ENCODE assay signal across 10 cellular contexts in genomic region chr10:44628921-44629320, GRCh38.
DNase-seq lines count a peak whose midpoint lies in the region; ATAC-seq and TF ChIP-seq lines count a peak whose summit lies in the region.
"Had no signal": no experiment of that assay in that cellular context is flagged by ENCODE, and none has a peak within 500 bp of the region (broad histone marks: within the 10 kb centered on the region; RNA-seq: fewer than 3 reads in every experiment).

No MANE protein-coding gene starts in this region.

- POLR2A ChIA-PET in PC-9 (lab: Charles Lee; ENCODE audit: unreplicated experiment): no interaction called here
- POLR2A ChIA-PET in Caco-2 (lab: Charles Lee): no interaction called here

- H3K27me3 ChIP-seq in PC-9 (ENCODE audit: insufficient read depth, low read depth) (no peaks in the 10 kb centered on the region), Caco-2 (replicated peaks; ENCODE audit: control insufficient read depth, insufficient read depth, low read length) (0 out of 2 replicates have a peak, but pooled peaks cover 1% of the 10 kb centered on the region)

- 0 out of 2 replicates have a peak, but pooled peaks cover 5% of the 10 kb centered on the region for H3K9me2 ChIP-seq in PC-9 (ENCODE audit: insufficient read depth)

- H3K27ac ChIP-seq in PC-9: no peak overlapping the region

- peak overlapping the region; percentile 35 for H3K4me2 ChIP-seq in PC-9

- no peaks in the 10 kb centered on the region for H3K4me1 Mint-ChIP-seq in Caco-2 (ENCODE audit: low read depth, unreplicated experiment)
- H3K4me1 Mint-ChIP-seq: activated naive CD4-positive, alpha-beta T cell treated with anti-CD3 and anti-CD28 coated beads, Interleukin-2, amount 10 ng/mL, durations not matched to agents 7 days and 5 days had no signal

- DNase-seq in GM04503 (ENCODE audit: low read depth) (peak; percentile 64), PC-9 (no peak), fibroblast of peridontal ligament (ENCODE audit: extremely low read depth) (peak; percentile 94), retinal pigment epithelial cell (ENCODE audit: low read depth) (peak; percentile 23), Caco-2 (no peak), NCI-H128 (lab: John Stamatoyannopoulos, UW; ENCODE audit: unreplicated experiment) (no peak)
- DNase-seq in activated CD4-positive, alpha-beta T cell treated with anti-CD3 and anti-CD28 coated beads, Interleukin-2, amount 50 U/mL, for 4 hours: no peak
- DNase-seq: activated CD4-positive, CD25-positive, alpha-beta regulatory T cell treated with anti-CD3 and anti-CD28 coated beads, Interleukin-2, amount 50 U/mL, for 72 hours; activated naive CD4-positive, alpha-beta T cell treated with anti-CD3 and anti-CD28 coated beads, Interleukin-2, amount 10 ng/mL, durations not matched to agents 7 days and 5 days had no signal

- H4K20me1 ChIP-seq in PC-9 (ENCODE audit: insufficient read depth): no peaks in the 10 kb centered on the region

- H3K4me1 ChIP-seq in PC-9 (replicated peaks; ENCODE audit: insufficient read depth): peaks cover 7% of the 10 kb centered on the region; the same call in 1 of the 2 replicates
- no peaks in the 10 kb centered on the region for H3K4me1 ChIP-seq in Caco-2

- intact Hi-C loops in PC-9 (cut with micrococcal nuclease; ENCODE audit: unreplicated experiment): no loop called here
- intact Hi-C loops in Caco-2 (cut with micrococcal nuclease; ENCODE audit: unreplicated experiment): no loop called here

- H3K9me3 ChIP-seq in PC-9 (ENCODE audit: insufficient read depth, low read depth) (peaks cover 9% of the 10 kb centered on the region; the same call in 1 of the 2 replicates), Caco-2 (no peaks in the 10 kb centered on the region)

- H3K79me2 ChIP-seq in PC-9 (ENCODE audit: low read depth): no peaks in the 10 kb centered on the region

- H3K36me3 ChIP-seq in PC-9 (ENCODE audit: low read depth) (no peaks in the 10 kb centered on the region), Caco-2 (ENCODE audit: control insufficient read depth, insufficient read depth, low read length) (no peaks in the 10 kb centered on the region)

- BruUV-seq in PC-9 (replicated peaks; lab: Mats Ljungman, UMichigan): no TSS peak
- no TSS peak for BruUV-seq in Caco-2 (replicated peaks; lab: Mats Ljungman, UMichigan)

- CTCF ChIA-PET in PC-9 (lab: Charles Lee) (no interaction called here), Caco-2 (lab: Charles Lee) (no interaction called here)

- peaks cover 11% of the 10 kb centered on the region for H3K27me3 Mint-ChIP-seq in Caco-2 (ENCODE audit: insufficient read depth, unreplicated experiment)
- H3K27me3 Mint-ChIP-seq: activated naive CD4-positive, alpha-beta T cell treated with anti-CD3 and anti-CD28 coated beads, Interleukin-2, amount 10 ng/mL, durations not matched to agents 7 days and 5 days had no signal

- no peaks in the 10 kb centered on the region for H3F3A ChIP-seq in PC-9 (ENCODE audit: insufficient read depth, low read depth)

- no peaks in the 10 kb centered on the region for H3K36me3 Mint-ChIP-seq in Caco-2 (ENCODE audit: insufficient read depth, unreplicated experiment)
- H3K36me3 Mint-ChIP-seq: activated naive CD4-positive, alpha-beta T cell treated with anti-CD3 and anti-CD28 coated beads, Interleukin-2, amount 10 ng/mL, durations not matched to agents 7 days and 5 days had no signal

- H2AFZ ChIP-seq in PC-9: peak overlapping the region; percentile 55

- TF ChIP-seq CTCF in PC-9 (conservative IDR thresholded peaks at IDR 0.05) (no peak), retinal pigment epithelial cell (conservative IDR thresholded peaks at IDR 0.05; ENCODE audit: low read depth, low read length) (no peak), Caco-2 (IDR thresholded peaks at IDR 0.05; ENCODE audit: insufficient read depth in 1 of 2, low read depth in 1 of 2, low read length in 1 of 2, severe bottlenecking in 1 of 2, unreplicated experiment in 1 of 2) (no peak)

- H3K9me3 Mint-ChIP-seq in Caco-2 (ENCODE audit: unreplicated experiment): no peaks in the 10 kb centered on the region
- H3K9me3 Mint-ChIP-seq: activated naive CD4-positive, alpha-beta T cell treated with anti-CD3 and anti-CD28 coated beads, Interleukin-2, amount 10 ng/mL, durations not matched to agents 7 days and 5 days had no signal

- H3K27ac Mint-ChIP-seq in Caco-2 (ENCODE audit: unreplicated experiment): no peak overlapping the region
- H3K27ac Mint-ChIP-seq: activated naive CD4-positive, alpha-beta T cell treated with anti-CD3 and anti-CD28 coated beads, Interleukin-2, amount 10 ng/mL, durations not matched to agents 7 days and 5 days had no signal

- ATAC-seq in GM19467 (IDR thresholded peaks at IDR 0.05; ENCODE audit: unreplicated experiment): no peak

- H3K4me3 ChIP-seq in PC-9 (no peak overlapping the region; the same call in 1 of the 2 replicates), retinal pigment epithelial cell (ENCODE audit: low read length) (no peak overlapping the region), Caco-2 (ENCODE audit: low read depth, low read length) (no peak overlapping the region)

- no peak overlapping the region for H3K4me3 Mint-ChIP-seq in Caco-2 (ENCODE audit: unreplicated experiment)
- H3K4me3 Mint-ChIP-seq: activated naive CD4-positive, alpha-beta T cell treated with anti-CD3 and anti-CD28 coated beads, Interleukin-2, amount 10 ng/mL, durations not matched to agents 7 days and 5 days had no signal

Comparison
In these comparisons a context has a peak if more than half of its experiments do, and no peak if none do; other contexts are left out.
1. DNase-seq: peak in GM04503 (single experiment), fibroblast of peridontal ligament (single experiment) and retinal pigment epithelial cell (single experiment); none in PC-9 (0 of 2), Caco-2 (0 of 2), activated CD4-positive, alpha-beta T cell treated with anti-CD3 and anti-CD28 coated beads, Interleukin-2, amount 50 U/mL, for 4 hours (0 of 2) and NCI-H128 (single experiment).